ENCODE assay signal across 1 cellular context in the genomic region with DNA sequence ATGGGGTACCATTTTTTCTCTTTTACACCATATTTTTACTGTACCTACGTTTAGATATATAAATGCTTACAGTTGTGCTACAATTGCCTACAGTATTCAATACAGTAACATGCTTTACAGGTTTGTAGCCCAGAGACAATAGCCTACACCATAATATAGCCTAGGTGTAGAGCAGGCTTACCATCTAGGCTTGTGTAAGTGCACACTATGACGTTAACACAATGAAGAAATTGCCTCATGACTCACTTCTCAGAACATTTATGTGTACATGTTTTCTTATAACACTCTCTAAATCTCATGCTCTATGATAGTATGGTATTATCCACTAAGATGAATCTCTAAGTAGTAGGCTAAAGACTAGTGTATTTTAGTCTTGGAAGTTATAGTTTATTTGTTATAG.
TF ChIP-seq lines count a peak whose summit lies in the region.

No MANE protein-coding gene starts in this region.

TF ChIP-seq in WTC11, 78 proteins besides CTCF, POLR2A, EP300 and RAD21 (continued from another document):
- TF ChIP-seq, protein P1, sequence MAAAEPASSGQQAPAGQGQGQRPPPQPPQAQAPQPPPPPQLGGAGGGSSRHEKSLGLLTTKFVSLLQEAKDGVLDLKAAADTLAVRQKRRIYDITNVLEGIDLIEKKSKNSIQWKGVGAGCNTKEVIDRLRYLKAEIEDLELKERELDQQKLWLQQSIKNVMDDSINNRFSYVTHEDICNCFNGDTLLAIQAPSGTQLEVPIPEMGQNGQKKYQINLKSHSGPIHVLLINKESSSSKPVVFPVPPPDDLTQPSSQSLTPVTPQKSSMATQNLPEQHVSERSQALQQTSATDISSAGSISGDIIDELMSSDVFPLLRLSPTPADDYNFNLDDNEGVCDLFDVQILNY (CRISPR knock-in tag; IDR thresholded peaks at IDR 0.05): no peak
